ENCODE assay signal across 15 cellular contexts in the genomic region with DNA sequence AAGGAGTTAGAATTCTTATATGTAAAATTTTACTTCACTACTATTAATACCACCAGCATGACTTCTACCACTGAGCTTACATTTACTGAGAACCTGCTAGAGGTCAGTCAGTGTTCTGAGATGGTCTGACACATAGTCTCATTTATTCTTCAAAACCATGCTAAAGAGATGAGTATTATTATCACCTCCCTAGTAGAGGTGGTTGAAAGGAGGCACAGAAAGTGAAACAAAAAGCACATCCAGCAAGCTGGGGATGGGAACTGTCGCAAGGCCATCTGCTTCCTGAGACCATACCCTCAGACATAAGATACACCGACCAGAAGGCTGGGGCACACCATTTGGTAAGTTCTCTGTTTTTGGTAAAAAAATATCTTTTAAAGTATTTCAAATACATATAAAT.
A peak's percentile ranks its signal among the peaks of the same experiment; 100 is the strongest.
DNase-seq lines count a peak whose midpoint lies in the region; ATAC-seq lines count a peak whose summit lies in the region.
"Had no signal": no experiment of that assay in that cellular context is flagged by ENCODE, and none has a peak within 500 bp of the region (broad histone marks: within the 10 kb centered on the region; RNA-seq: fewer than 3 reads in every experiment).

No MANE protein-coding gene starts in this region.

- H3K4me3 Mint-ChIP-seq in memory B cell (no peak overlapping the region), T-cell (no peak overlapping the region)
- H3K4me3 Mint-ChIP-seq: naive B cell had no signal

- H3K27ac Mint-ChIP-seq in memory B cell, result no peak overlapping the region
- no peak overlapping the region for H3K27ac Mint-ChIP-seq in T-cell

- peak; percentile 38 to 51 for ATAC-seq in activated CD4-positive, CD25-positive, alpha-beta regulatory T cell treated with anti-CD3 and anti-CD28 coated beads, Interleukin-2, amount 50 U/mL, for 24 hours
- peak; percentile 72 for ATAC-seq in GM21423 (IDR thresholded peaks at IDR 0.05; ENCODE audit: unreplicated experiment)
- peak; percentile 58 for ATAC-seq in HG03439 (IDR thresholded peaks at IDR 0.05; ENCODE audit: unreplicated experiment)
- ATAC-seq in memory B cell (ENCODE audit: low read depth), result peak; percentile 47
- ATAC-seq in T-cell (replicated peaks in 1 of 4), result no peak
- ATAC-seq: foreskin keratinocyte had no signal

- H3K36me3 Mint-ChIP-seq in memory B cell, result peaks cover 42% of the 10 kb centered on the region
- H3K36me3 Mint-ChIP-seq in T-cell, result peaks cover 60% of the 10 kb centered on the region

- no peak for DNase-seq in activated CD4-positive, CD25-positive, alpha-beta regulatory T cell treated with anti-CD3 and anti-CD28 coated beads, Interleukin-2, amount 50 U/mL, for 72 hours
- DNase-seq in memory B cell (ENCODE audit: low spot score in 2 of 2) (no peak), T-cell (no peak), occipital lobe (lab: John Stamatoyannopoulos, UW) (no peak), medulla oblongata (ENCODE audit: extremely low spot score) (no peak)
- DNase-seq: activated CD8-positive, alpha-beta memory T cell treated with anti-CD3 and anti-CD28 coated beads, Interleukin-2, amount 50 U/mL, for 4 hours; Caco-2; foreskin keratinocyte; KG1; naive B cell; T1000; tibial artery had no signal

- H3K9me3 Mint-ChIP-seq in memory B cell (no peaks in the 10 kb centered on the region), T-cell (no peaks in the 10 kb centered on the region)
- H3K9me3 Mint-ChIP-seq: naive B cell had no signal

- POLR2A ChIA-PET in T-cell (lab: Charles Lee), result no interaction called here

- H3K27me3 Mint-ChIP-seq in memory B cell (no peaks in the 10 kb centered on the region), T-cell (no peaks in the 10 kb centered on the region)
- H3K27me3 Mint-ChIP-seq: naive B cell had no signal

- no peaks in the 10 kb centered on the region for H3K4me1 Mint-ChIP-seq in memory B cell
- H3K4me1 Mint-ChIP-seq in T-cell, result peaks cover 0 to 6% (median 0%) of the 10 kb centered on the region in 3 donors

- CTCF ChIA-PET in T-cell (lab: Charles Lee), result no interaction called here

Comparison
In these comparisons a context has a peak if more than half of its experiments do, and no peak if none do; other contexts are left out.
1. ATAC-seq: peak in activated CD4-positive, CD25-positive, alpha-beta regulatory T cell treated with anti-CD3 and anti-CD28 coated beads, Interleukin-2, amount 50 U/mL, for 24 hours (2 of 2), GM21423 (single experiment), HG03439 (single experiment) and memory B cell (single experiment); none in T-cell (0 of 4).